Comparison of ENCODE assay signal across 1 cellular context in genomic region chr13:48231948-48232347, GRCh38.
TF ChIP-seq lines count a peak whose summit lies in the region.

No MANE protein-coding gene starts in this region.

TF ChIP-seq in HepG2, 621 proteins besides CTCF, POLR2A, EP300 and RAD21 (continued from another document and continues in another):
- TF ChIP-seq ZNF577 (CRISPR knock-in tag; IDR thresholded peaks at IDR 0.05; ENCODE audit: borderline replicate concordance, low read depth) (no peak), RNF2 (conservative IDR thresholded peaks at IDR 0.05; ENCODE audit: low read depth) (no peak), ZNF552 (CRISPR knock-in tag; IDR thresholded peaks at IDR 0.05; ENCODE audit: borderline replicate concordance) (no peak), BORCS8-MEF2B (CRISPR knock-in tag; IDR thresholded peaks at IDR 0.05) (no peak), MEIS1 (CRISPR knock-in tag; IDR thresholded peaks at IDR 0.05; ENCODE audit: borderline replicate concordance) (no peak), ZNF235 (CRISPR knock-in tag; IDR thresholded peaks at IDR 0.05; ENCODE audit: borderline replicate concordance) (no peak), NBN (conservative IDR thresholded peaks at IDR 0.05) (no peak), RARG (CRISPR knock-in tag; IDR thresholded peaks at IDR 0.05; ENCODE audit: low read depth) (no peak), ZNF367 (CRISPR knock-in tag; IDR thresholded peaks at IDR 0.05; ENCODE audit: borderline replicate concordance) (no peak), MAFG (CRISPR knock-in tag; IDR thresholded peaks at IDR 0.05) (no peak), POLR2AphosphoS5 (IDR thresholded peaks at IDR 0.05; ENCODE audit: low read depth, low read length) (0 out of 2 replicates have a peak, but pooled peaks have one; percentile 39), NCOA1 (CRISPR knock-in tag; IDR thresholded peaks at IDR 0.05) (no peak), ZBTB42 (CRISPR knock-in tag; IDR thresholded peaks at IDR 0.05) (no peak), ZNF709 (CRISPR knock-in tag; IDR thresholded peaks at IDR 0.05) (no peak), NR2F1 (CRISPR knock-in tag; IDR thresholded peaks at IDR 0.05) (no peak), ZBTB21 (CRISPR knock-in tag; IDR thresholded peaks at IDR 0.05) (no peak), KLF12 (CRISPR knock-in tag; IDR thresholded peaks at IDR 0.05; ENCODE audit: borderline replicate concordance) (no peak), ERF (CRISPR knock-in tag; IDR thresholded peaks at IDR 0.05) (0 out of 2 replicates have a peak, but pooled peaks have one; percentile 2), RORA (CRISPR knock-in tag; IDR thresholded peaks at IDR 0.05) (no peak), ZSCAN12 (CRISPR knock-in tag; IDR thresholded peaks at IDR 0.05) (0 out of 2 replicates have a peak, but pooled peaks have one; percentile 58), ZNF263 (CRISPR knock-in tag; IDR thresholded peaks at IDR 0.05) (no peak), ZNF503 (CRISPR knock-in tag; IDR thresholded peaks at IDR 0.05) (no peak), FLYWCH1 (CRISPR knock-in tag; IDR thresholded peaks at IDR 0.05) (no peak), ZNF816 (CRISPR knock-in tag; IDR thresholded peaks at IDR 0.05; ENCODE audit: borderline replicate concordance) (0 out of 2 replicates have a peak, but pooled peaks have one; percentile 28), KLF13 (CRISPR knock-in tag; IDR thresholded peaks at IDR 0.05) (no peak), CHD4 (IDR thresholded peaks at IDR 0.05; ENCODE audit: borderline replicate concordance, low read length) (no peak), TFDP2 (CRISPR knock-in tag; IDR thresholded peaks at IDR 0.05) (no peak), BRF2 (CRISPR knock-in tag; IDR thresholded peaks at IDR 0.05) (no peak), ZC3H13 (CRISPR knock-in tag; IDR thresholded peaks at IDR 0.05) (no peak), ZNF558 (CRISPR knock-in tag; IDR thresholded peaks at IDR 0.05; ENCODE audit: borderline replicate concordance) (no peak), ZNF850 (CRISPR knock-in tag; conservative IDR thresholded peaks at IDR 0.05) (peak; percentile 69; the same call in 1 of the 2 replicates), ZNF280B (CRISPR knock-in tag; IDR thresholded peaks at IDR 0.05; ENCODE audit: borderline replicate concordance) (no peak), GABPB1 (CRISPR knock-in tag; IDR thresholded peaks at IDR 0.05) (no peak), PTBP1 (IDR thresholded peaks at IDR 0.05; ENCODE audit: low read depth, low read length, poor library complexity, severe bottlenecking) (no peak), DMTF1 (CRISPR knock-in tag; IDR thresholded peaks at IDR 0.05) (no peak), ZNF546 (CRISPR knock-in tag; conservative IDR thresholded peaks at IDR 0.05) (0 out of 2 replicates have a peak, but pooled peaks have one; percentile 39), KMT2A (CRISPR knock-in tag; IDR thresholded peaks at IDR 0.05) (0 out of 2 replicates have a peak, but pooled peaks have one; percentile 11), MXD3 (CRISPR knock-in tag; IDR thresholded peaks at IDR 0.05) (no peak), PRPF4 (IDR thresholded peaks at IDR 0.05; ENCODE audit: low read depth, low read length, poor library complexity, severe bottlenecking) (no peak), MYC (CRISPR knock-in tag; IDR thresholded peaks at IDR 0.05; ENCODE audit: borderline replicate concordance) (no peak), NFKBIZ (CRISPR knock-in tag; IDR thresholded peaks at IDR 0.05) (no peak), ZNF563 (CRISPR knock-in tag; IDR thresholded peaks at IDR 0.05) (no peak), TFAP4 (IDR thresholded peaks at IDR 0.05; ENCODE audit: borderline replicate concordance, low read depth) (no peak; the same call in 1 of the 2 replicates), ZFP90 (CRISPR knock-in tag; IDR thresholded peaks at IDR 0.05; ENCODE audit: borderline replicate concordance) (no peak), POGZ (CRISPR knock-in tag; IDR thresholded peaks at IDR 0.05) (0 out of 2 replicates have a peak, but pooled peaks have one; percentile 18), SATB2 (CRISPR knock-in tag; IDR thresholded peaks at IDR 0.05) (no peak), SYNCRIP (IDR thresholded peaks at IDR 0.05; ENCODE audit: insufficient read depth, low read depth, low read length) (no peak), ZNF230 (CRISPR knock-in tag; IDR thresholded peaks at IDR 0.05) (no peak), MTF1 (CRISPR knock-in tag; IDR thresholded peaks at IDR 0.05) (no peak), RFXAP (CRISPR knock-in tag; IDR thresholded peaks at IDR 0.05; ENCODE audit: borderline replicate concordance) (no peak), HMGXB4 (CRISPR knock-in tag; IDR thresholded peaks at IDR 0.05; ENCODE audit: borderline replicate concordance in 1 of 2, low read depth in 1 of 2) (peak in 1 of 2 experiments; percentile 19; a peak in 1 of 4 replicates), MXI1 (IDR thresholded peaks at IDR 0.05; ENCODE audit: borderline replicate concordance, low read depth, low read length) (no peak), JUND (CRISPR knock-in tag; IDR thresholded peaks at IDR 0.05) (no peak), SOX6 (IDR thresholded peaks at IDR 0.05) (no peak), SOX6 (CRISPR knock-in tag; IDR thresholded peaks at IDR 0.05) (no peak), NR2F2 (IDR thresholded peaks at IDR 0.05; ENCODE audit: borderline replicate concordance, low read depth) (no peak), MBD4 (IDR thresholded peaks at IDR 0.05; ENCODE audit: borderline replicate concordance, low read length) (no peak), ISL2 (CRISPR knock-in tag; IDR thresholded peaks at IDR 0.05) (no peak), SIX4 (CRISPR knock-in tag; IDR thresholded peaks at IDR 0.05) (no peak), ZNF766 (CRISPR knock-in tag; IDR thresholded peaks at IDR 0.05; ENCODE audit: borderline replicate concordance) (no peak), MXD1 (CRISPR knock-in tag; IDR thresholded peaks at IDR 0.05) (no peak), ZBTB7B (CRISPR knock-in tag; IDR thresholded peaks at IDR 0.05) (no peak), ZIK1 (CRISPR knock-in tag; IDR thresholded peaks at IDR 0.05; ENCODE audit: borderline replicate concordance, low read depth) (no peak), ARNTL (CRISPR knock-in tag; IDR thresholded peaks at IDR 0.05) (no peak)
